Comparison of ENCODE assay signal across 8 cellular contexts in the genomic region with DNA sequence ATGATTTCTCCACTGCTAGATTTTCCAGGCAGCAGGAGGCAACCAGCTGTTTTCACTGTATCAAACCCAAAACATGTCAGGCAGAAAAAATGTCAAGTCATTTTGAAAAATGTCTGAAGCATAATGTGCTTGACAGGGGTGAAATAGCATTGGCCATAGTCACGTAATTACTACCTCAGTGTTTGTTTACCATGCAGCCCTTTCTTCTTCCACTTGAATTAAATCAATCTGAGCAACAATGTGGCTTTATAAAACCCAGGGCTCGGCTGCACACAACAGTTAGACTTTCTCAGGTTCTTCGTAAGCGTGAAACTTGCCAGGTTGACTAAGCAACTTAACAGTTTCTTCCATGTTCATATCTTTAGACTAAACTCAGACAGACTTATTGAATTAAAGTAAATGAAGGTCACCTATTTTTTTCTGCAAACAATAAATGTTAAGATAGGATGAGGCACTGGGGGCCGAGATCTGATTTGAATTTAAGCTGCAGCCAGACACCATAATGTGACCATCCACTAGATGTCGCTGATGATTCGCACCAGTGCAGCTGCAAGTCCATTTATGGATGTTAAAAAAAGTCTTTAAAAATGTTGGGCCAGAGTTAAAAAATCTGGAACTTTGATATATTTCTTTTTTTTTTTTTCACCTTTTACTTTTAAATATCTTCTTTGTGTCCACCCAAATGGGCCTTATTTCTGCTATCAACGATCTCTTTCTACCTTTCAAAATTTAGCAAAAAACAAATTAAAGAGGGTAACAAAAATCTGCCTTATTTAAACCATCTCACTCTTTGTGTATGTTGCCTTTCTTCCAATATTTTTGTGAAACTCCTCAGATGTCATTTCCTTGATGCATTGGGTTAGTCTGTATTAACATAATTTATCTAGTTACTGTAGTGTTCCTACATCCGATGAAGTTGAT.
A peak's percentile ranks its signal among the peaks of the same experiment; 100 is the strongest.
DNase-seq lines count a peak whose midpoint lies in the region; ATAC-seq lines count a peak whose summit lies in the region.

No MANE protein-coding gene starts in this region.

- peak; percentile 3 to 44 for DNase-seq in NCI-H524 (lab: John Stamatoyannopoulos, UW)
- DNase-seq in NCI-H524 treated with DMSO at 0.1 percent for 48 hours (lab: John Stamatoyannopoulos, UW): no peak
- peak; percentile 24 for DNase-seq in HK-2 (ENCODE audit: unreplicated experiment)
- peak; percentile 92 for DNase-seq in NCI-H748 treated with DMSO at 0.1 percent for 48 hours (lab: John Stamatoyannopoulos, UW)
- peak in 45 of 58 donors; percentile 1 to 64 (median 15) for DNase-seq in anterior cingulate cortex (lab: John Stamatoyannopoulos, UW)
- peak; percentile 29 for DNase-seq in hepatic stellate cell (ENCODE audit: low spot score)
- DNase-seq in skeletal muscle cell (ENCODE audit: low read depth): peak; percentile 24

- ATAC-seq in GM21381 (IDR thresholded peaks at IDR 0.05; ENCODE audit: unreplicated experiment): no peak

- no peak overlapping the region for H3K4me3 ChIP-seq in skeletal muscle cell (ENCODE audit: low read depth, low read length)
